In genomic region chr20:8589956-8590355, GRCh38 we compare ENCODE assay signal across 31 cellular contexts.
DNase-seq lines count a peak whose midpoint lies in the region; ATAC-seq, FAIRE-seq and TF ChIP-seq lines count a peak whose summit lies in the region.
"Had no signal": no experiment of that assay in that cellular context is flagged by ENCODE, and none has a peak within 500 bp of the region (broad histone marks: within the 10 kb centered on the region; RNA-seq: fewer than 3 reads in every experiment).

No MANE protein-coding gene starts in this region.

- in situ Hi-C loops in mammary epithelial cell (cut with MboI; ENCODE audit: low sequenced_read_pairs in 2 of 2), result no loop called here

- FAIRE-seq in urothelium cell line (lab: Jason Lieb, UNC), result no peak
- FAIRE-seq: D721Med had no signal

- CTCF ChIA-PET in MCF 10A (lab: Yijun Ruan, JAX) (interaction anchor here (0.7 to 2.1 kb wide), 3 partner anchors 11 to 132 kb away, joined by 3 to 4 read pairs (median 4); no protein-coding TSS in a partner anchor), mammary epithelial cell (lab: Charles Lee; ENCODE audit: low non-redundant PET) (no interaction called here), SK-N-SH (lab: Yijun Ruan, JAX) (interaction anchor here (0.7 to 0.9 kb wide), 2 partner anchors 62 to 573 kb away, joined by 3 read pairs; no protein-coding TSS in a partner anchor)

- 80% methylated on average over 4 of the region's 4 CpGs for WGBS in mammary epithelial cell (ENCODE audit: low coverage, missing lambda C conversion rate)
- 61% methylated on average over 4 of the region's 4 CpGs for WGBS in SK-N-SH (ENCODE audit: low lambda C conversion rate)

- H3K27me3 Mint-ChIP-seq in MCF 10A (ENCODE audit: insufficient read depth, unreplicated experiment), result no peaks in the 10 kb centered on the region
- H3K27me3 Mint-ChIP-seq: naive thymus-derived CD4-positive, alpha-beta T cell had no signal

- POLR2A ChIA-PET in MCF 10A (lab: Yijun Ruan, JAX) (no interaction called here), SK-N-SH (lab: Yijun Ruan, JAX) (no interaction called here)

- no TSS peak for BruUV-seq in MCF 10A (replicated peaks; lab: Mats Ljungman, UMichigan)
- no TSS peak for BruUV-seq in mammary epithelial cell (replicated peaks; lab: Mats Ljungman, UMichigan)

- H3K4me1 ChIP-seq in mammary epithelial cell (ENCODE audit: insufficient read depth, low read length) (no peaks in the 10 kb centered on the region), SK-N-SH (ENCODE audit: control insufficient read depth in 1 of 2, insufficient read depth in 2 of 2, low read depth in 1 of 2, low read length in 1 of 2) (peaks cover 0 to 5% of the 10 kb centered on the region in 2 experiments; a peak in 2 of 4 replicates)
- H3K4me1 ChIP-seq: gastrocnemius medialis, left lung, vagina had no signal

- H3K36me3 ChIP-seq in mammary epithelial cell (ENCODE audit: insufficient read depth, low read length) (no peaks in the 10 kb centered on the region), SK-N-SH (replicated peaks in 1 of 2; ENCODE audit: control insufficient read depth in 1 of 2, insufficient read depth in 2 of 2, low read length in 1 of 2) (peaks cover 0 to 2% of the 10 kb centered on the region in 2 experiments)
- H3K36me3 ChIP-seq: gastrocnemius medialis, left lung, thoracic aorta, vagina had no signal

- H3K9ac ChIP-seq in mammary epithelial cell (ENCODE audit: insufficient read depth, low read length) (no peak overlapping the region), SK-N-SH (no peak overlapping the region)

- TF ChIP-seq RAD21 in SK-N-SH (IDR thresholded peaks at IDR 0.05; ENCODE audit: low read length), result no peak

- H3K27ac ChIP-seq in mammary epithelial cell (ENCODE audit: insufficient read depth, low read depth, low read length) (no peak overlapping the region), SK-N-SH (ENCODE audit: low read depth in 2 of 2, low read length in 1 of 2) (peak overlapping the region in 1 of 2 experiments; percentile 62; a peak in 2 of 4 replicates)
- H3K27ac ChIP-seq: 22Rv1, gastrocnemius medialis, left lung, PC-9, thoracic aorta, vagina, VCaP had no signal

- H4K20me1 ChIP-seq in mammary epithelial cell (ENCODE audit: insufficient read depth, low read length) (no peaks in the 10 kb centered on the region), SK-N-SH (ENCODE audit: insufficient read depth) (no peaks in the 10 kb centered on the region)

- TF ChIP-seq CTCF in MCF 10A (IDR thresholded peaks at IDR 0.05; ENCODE audit: unreplicated experiment), result no peak
- no peak for TF ChIP-seq CTCF in mammary epithelial cell (conservative IDR thresholded peaks at IDR 0.05 in 1 of 2, IDR thresholded peaks at IDR 0.05 in 1 of 2; ENCODE audit: extremely low read depth in 1 of 2, insufficient read depth in 1 of 2, low read depth in 1 of 2, low read length in 2 of 2)
- TF ChIP-seq CTCF in SK-N-SH (IDR thresholded peaks at IDR 0.05), result no peak
- TF ChIP-seq CTCF in fibroblast of pulmonary artery (IDR thresholded peaks at IDR 0.05; ENCODE audit: low read length, missing control alignments), result no peak

- no peaks in the 10 kb centered on the region for H3K9me2 ChIP-seq in SK-N-SH

- no peaks in the 10 kb centered on the region for H3K9me3 Mint-ChIP-seq in MCF 10A (ENCODE audit: unreplicated experiment)
- H3K9me3 Mint-ChIP-seq: immature natural killer cell had no signal

- H3K9me3 ChIP-seq in mammary epithelial cell (replicated peaks; ENCODE audit: insufficient read depth, low read length) (peaks cover 3% of the 10 kb centered on the region), SK-N-SH (no peaks in the 10 kb centered on the region)
- H3K9me3 ChIP-seq: gastrocnemius medialis, left lung, thoracic aorta, vagina had no signal

- no peaks in the 10 kb centered on the region for H3K36me3 Mint-ChIP-seq in MCF 10A (ENCODE audit: insufficient read depth, unreplicated experiment)
- H3K36me3 Mint-ChIP-seq: naive thymus-derived CD4-positive, alpha-beta T cell had no signal

- DNase-seq in MCF 10A (ENCODE audit: unreplicated experiment) (peak; percentile 45), mammary epithelial cell (no peak), SK-N-SH (no peak), fibroblast of pulmonary artery (ENCODE audit: low read depth) (peak; percentile 49), urothelium cell line (ENCODE audit: low spot score) (peak; percentile 33), amniotic stem cell (lab: John Stamatoyannopoulos, UW) (no peak)
- DNase-seq in NK-92 treated with Interleukin-12 subunit alpha and Interleukin-12 subunit beta, amount 100 ng/mL, for 24 hours (lab: John Stamatoyannopoulos, UW), result no peak
- DNase-seq: activated CD4-positive, alpha-beta T cell treated with anti-CD3 and anti-CD28 coated beads for 4 hours; effector memory CD4-positive, alpha-beta T cell; gastrocnemius medialis; hypothalamus; immature natural killer cell; left lung; naive thymus-derived CD4-positive, alpha-beta T cell; NCI-H1694; NCI-H2171; NCI-H524; PC-9; retina; SHP77; stimulated activated naive CD8-positive, alpha-beta T cell treated with anti-CD3 and anti-CD28 coated beads, Interleukin-15, Interleukin-2, amounts not matched to agents 100 U/mL and 50 U/mL, for 24 hours; SW 1271; T-helper 9 cell had no signal

- no peaks in the 10 kb centered on the region for H3K27me3 ChIP-seq in mammary epithelial cell (ENCODE audit: insufficient read depth, low read length)
- no peaks in the 10 kb centered on the region for H3K27me3 ChIP-seq in SK-N-SH (ENCODE audit: insufficient read depth)
- H3K27me3 ChIP-seq: gastrocnemius medialis, left lung, vagina had no signal

- no peak overlapping the region for H2AFZ ChIP-seq in mammary epithelial cell (ENCODE audit: low read depth, low read length)
- no peak overlapping the region for H2AFZ ChIP-seq in SK-N-SH (ENCODE audit: low read depth)
- H2AFZ ChIP-seq: PC-9 had no signal

- intact Hi-C loops in MCF 10A (cut with micrococcal nuclease) (no loop called here), mammary epithelial cell (cut with micrococcal nuclease) (no loop called here)

- dilution Hi-C loops in mammary epithelial cell (cut with HindIII; ENCODE audit: low sequenced_read_pairs), result no loop called here

- no peaks in the 10 kb centered on the region for H3K4me1 Mint-ChIP-seq in MCF 10A (ENCODE audit: insufficient read depth, unreplicated experiment)
- H3K4me1 Mint-ChIP-seq: mesothelial cell of epicardium; naive thymus-derived CD4-positive, alpha-beta T cell had no signal

- H3K27ac Mint-ChIP-seq in MCF 10A (ENCODE audit: low read depth, unreplicated experiment), result no peak overlapping the region
- H3K27ac Mint-ChIP-seq: mesothelial cell of epicardium; naive thymus-derived CD4-positive, alpha-beta T cell had no signal

- H3K4me2 ChIP-seq in mammary epithelial cell (ENCODE audit: insufficient read depth, low read depth, low read length), result no peak overlapping the region
- no peak overlapping the region; the same call in 1 of the 2 replicates for H3K4me2 ChIP-seq in SK-N-SH
- H3K4me2 ChIP-seq: PC-9 had no signal

- no peak for TF ChIP-seq EP300 in SK-N-SH (IDR thresholded peaks at IDR 0.05; ENCODE audit: borderline replicate concordance in 1 of 2, low read depth in 1 of 2, low read length in 1 of 2)

- no peaks in the 10 kb centered on the region for H3K79me2 ChIP-seq in mammary epithelial cell (ENCODE audit: insufficient read depth, low read length)
- H3K79me2 ChIP-seq in SK-N-SH (ENCODE audit: insufficient read depth), result no peaks in the 10 kb centered on the region

- H3F3A ChIP-seq in SK-N-SH (replicated peaks; ENCODE audit: insufficient read depth), result no peaks in the 10 kb centered on the region

- H3K4me3 ChIP-seq in mammary epithelial cell (replicated peaks in 1 of 3; ENCODE audit: insufficient read depth in 1 of 3, low read depth in 2 of 3, low read length in 3 of 3), result no peak overlapping the region
- no peak overlapping the region for H3K4me3 ChIP-seq in SK-N-SH (ENCODE audit: low read depth in 2 of 2, low read length in 1 of 2)
- no peak overlapping the region for H3K4me3 ChIP-seq in fibroblast of pulmonary artery (replicated peaks; ENCODE audit: low read depth, low read length)
- H3K4me3 ChIP-seq: gastrocnemius medialis, left lung, PC-9, skin epidermis, thoracic aorta, vagina had no signal

- no peak overlapping the region for H3K4me3 Mint-ChIP-seq in MCF 10A (ENCODE audit: unreplicated experiment)
- H3K4me3 Mint-ChIP-seq: immature natural killer cell; mesothelial cell of epicardium; naive thymus-derived CD4-positive, alpha-beta T cell had no signal

- ATAC-seq in GM19324 (IDR thresholded peaks at IDR 0.05; ENCODE audit: low FRiP score, unreplicated experiment), result no peak
- ATAC-seq: gastrocnemius medialis; left lung; naive thymus-derived CD4-positive, alpha-beta T cell; stimulated activated naive CD8-positive, alpha-beta T cell treated with anti-CD3 and anti-CD28 coated beads, Interleukin-15, Interleukin-2, amounts not matched to agents 100 U/mL and 50 U/mL, for 24 hours had no signal

TF ChIP-seq in SK-N-SH, 30 proteins besides CTCF, POLR2A, EP300 and RAD21:
- no peak for TF ChIP-seq TAF1 (IDR thresholded peaks at IDR 0.05; ENCODE audit: borderline replicate concordance, low read depth, low read length)
- no peak for TF ChIP-seq SMC3 (IDR thresholded peaks at IDR 0.05; ENCODE audit: low read depth, low read length)
- 0 out of 2 replicates have a peak, but pooled peaks have one; percentile 9 for TF ChIP-seq FOSL2 (IDR thresholded peaks at IDR 0.05; ENCODE audit: borderline replicate concordance, low read depth)

Comparison
In these comparisons a context has a peak if more than half of its experiments do, and no peak if none do; other contexts are left out.
1. DNase-seq: peak in MCF 10A (single experiment), fibroblast of pulmonary artery (single experiment) and urothelium cell line (single experiment); none in mammary epithelial cell (single experiment), SK-N-SH (single experiment), NK-92 treated with Interleukin-12 subunit alpha and Interleukin-12 subunit beta, amount 100 ng/mL, for 24 hours (single experiment) and amniotic stem cell (single experiment).